ENCODE assay signal across 2 cellular contexts in genomic region chr17:44863254-44863918, GRCh38.
TF ChIP-seq lines count a peak whose summit lies in the region.

No MANE protein-coding gene starts in this region.

TF ChIP-seq in endothelial cell of umbilical vein, 7 proteins besides CTCF, POLR2A, EP300 and RAD21:
- TF ChIP-seq GATA2 (IDR thresholded peaks at IDR 0.05; ENCODE audit: insufficient read depth, insufficient read length, low read depth, low read length) (peak; percentile 21), MAX (IDR thresholded peaks at IDR 0.05; ENCODE audit: insufficient read depth, insufficient read length) (no peak), MYC (IDR thresholded peaks at IDR 0.05; ENCODE audit: low read depth, low read length) (no peak), JUN (IDR thresholded peaks at IDR 0.05; ENCODE audit: borderline replicate concordance, insufficient read depth, insufficient read length, low read depth) (peak; percentile 52), POLR2AphosphoS5 (IDR thresholded peaks at IDR 0.05; ENCODE audit: insufficient read depth, low read depth, low read length) (no peak), FOS (IDR thresholded peaks at IDR 0.05; ENCODE audit: borderline replicate concordance, insufficient read depth, low read length) (no peak), EZH2 (IDR thresholded peaks at IDR 0.05; ENCODE audit: borderline replicate concordance, low read depth, low read length, severe bottlenecking) (no peak)

TF ChIP-seq in HepG2, 621 proteins besides CTCF, POLR2A, EP300 and RAD21 (continues in another document):
- TF ChIP-seq HIC2 (CRISPR knock-in tag; IDR thresholded peaks at IDR 0.05; ENCODE audit: low read depth), result no peak
- TF ChIP-seq MXD1 (CRISPR knock-in tag; IDR thresholded peaks at IDR 0.05), result 0 out of 2 replicates have a peak, but pooled peaks have one; percentile 33
- 0 out of 2 replicates have a peak, but pooled peaks have one; percentile 46 for TF ChIP-seq MTA1 (CRISPR knock-in tag; IDR thresholded peaks at IDR 0.05; ENCODE audit: borderline replicate concordance)
- TF ChIP-seq ZHX1 (CRISPR knock-in tag; IDR thresholded peaks at IDR 0.05; ENCODE audit: low read depth), result 0 out of 2 replicates have a peak, but pooled peaks have one; percentile 38
- TF ChIP-seq SIN3B (IDR thresholded peaks at IDR 0.05; ENCODE audit: low read length), result no peak
- no peak for TF ChIP-seq ZNF276 (CRISPR knock-in tag; IDR thresholded peaks at IDR 0.05; ENCODE audit: low read depth)
- TF ChIP-seq MIXL1 (CRISPR knock-in tag; IDR thresholded peaks at IDR 0.05), result peak; percentile 36; the same call in 1 of the 2 replicates
- 0 out of 2 replicates have a peak, but pooled peaks have one; percentile 48 for TF ChIP-seq ZBTB38 (CRISPR knock-in tag; IDR thresholded peaks at IDR 0.05)
- TF ChIP-seq ZBTB33 (CRISPR knock-in tag; IDR thresholded peaks at IDR 0.05), result 0 out of 2 replicates have a peak, but pooled peaks have one; percentile 57
- TF ChIP-seq DNMT3B (CRISPR knock-in tag; conservative IDR thresholded peaks at IDR 0.05), result no peak
- 0 out of 2 replicates have a peak, but pooled peaks have one; percentile 13 for TF ChIP-seq ARID5B (CRISPR knock-in tag; IDR thresholded peaks at IDR 0.05)
- TF ChIP-seq ZNF34 (CRISPR knock-in tag; IDR thresholded peaks at IDR 0.05; ENCODE audit: borderline replicate concordance), result no peak
- no peak for TF ChIP-seq SP5 (CRISPR knock-in tag; IDR thresholded peaks at IDR 0.05; ENCODE audit: borderline replicate concordance, low read depth)
- TF ChIP-seq SALL1 (CRISPR knock-in tag; IDR thresholded peaks at IDR 0.05), result 0 out of 2 replicates have a peak, but pooled peaks have one; percentile 25
- TF ChIP-seq PAWR (CRISPR knock-in tag; IDR thresholded peaks at IDR 0.05; ENCODE audit: borderline replicate concordance), result no peak
- no peak for TF ChIP-seq ZNF691 (CRISPR knock-in tag; IDR thresholded peaks at IDR 0.05; ENCODE audit: borderline replicate concordance, low read depth)
- 0 out of 2 replicates have a peak, but pooled peaks have one; percentile 7 for TF ChIP-seq ETV5 (CRISPR knock-in tag; IDR thresholded peaks at IDR 0.05; ENCODE audit: borderline replicate concordance)
- no peak for TF ChIP-seq SETDB1 (CRISPR knock-in tag; IDR thresholded peaks at IDR 0.05; ENCODE audit: borderline replicate concordance)
- no peak for TF ChIP-seq LCORL (IDR thresholded peaks at IDR 0.05)
- 0 out of 2 replicates have a peak, but pooled peaks have one; percentile 25 for TF ChIP-seq LCORL (CRISPR knock-in tag; IDR thresholded peaks at IDR 0.05)
- no peak for TF ChIP-seq ZNF615 (CRISPR knock-in tag; IDR thresholded peaks at IDR 0.05; ENCODE audit: borderline replicate concordance)
- TF ChIP-seq AHDC1 (CRISPR knock-in tag; IDR thresholded peaks at IDR 0.05; ENCODE audit: borderline replicate concordance), result 0 out of 2 replicates have a peak, but pooled peaks have one; percentile 22
- no peak for TF ChIP-seq ERF (CRISPR knock-in tag; IDR thresholded peaks at IDR 0.05)
- TF ChIP-seq ZNF383 (CRISPR knock-in tag; IDR thresholded peaks at IDR 0.05; ENCODE audit: borderline replicate concordance), result no peak
- TF ChIP-seq KLF16 (CRISPR knock-in tag; IDR thresholded peaks at IDR 0.05), result no peak
- TF ChIP-seq ZFX (CRISPR knock-in tag; IDR thresholded peaks at IDR 0.05; ENCODE audit: low read depth), result peak; percentile 44; the same call in 1 of the 2 replicates
- TF ChIP-seq MEIS1 (CRISPR knock-in tag; IDR thresholded peaks at IDR 0.05; ENCODE audit: borderline replicate concordance), result no peak
- TF ChIP-seq ZBTB39 (CRISPR knock-in tag; IDR thresholded peaks at IDR 0.05), result 0 out of 2 replicates have a peak, but pooled peaks have one; percentile 23
